In the genomic region with DNA sequence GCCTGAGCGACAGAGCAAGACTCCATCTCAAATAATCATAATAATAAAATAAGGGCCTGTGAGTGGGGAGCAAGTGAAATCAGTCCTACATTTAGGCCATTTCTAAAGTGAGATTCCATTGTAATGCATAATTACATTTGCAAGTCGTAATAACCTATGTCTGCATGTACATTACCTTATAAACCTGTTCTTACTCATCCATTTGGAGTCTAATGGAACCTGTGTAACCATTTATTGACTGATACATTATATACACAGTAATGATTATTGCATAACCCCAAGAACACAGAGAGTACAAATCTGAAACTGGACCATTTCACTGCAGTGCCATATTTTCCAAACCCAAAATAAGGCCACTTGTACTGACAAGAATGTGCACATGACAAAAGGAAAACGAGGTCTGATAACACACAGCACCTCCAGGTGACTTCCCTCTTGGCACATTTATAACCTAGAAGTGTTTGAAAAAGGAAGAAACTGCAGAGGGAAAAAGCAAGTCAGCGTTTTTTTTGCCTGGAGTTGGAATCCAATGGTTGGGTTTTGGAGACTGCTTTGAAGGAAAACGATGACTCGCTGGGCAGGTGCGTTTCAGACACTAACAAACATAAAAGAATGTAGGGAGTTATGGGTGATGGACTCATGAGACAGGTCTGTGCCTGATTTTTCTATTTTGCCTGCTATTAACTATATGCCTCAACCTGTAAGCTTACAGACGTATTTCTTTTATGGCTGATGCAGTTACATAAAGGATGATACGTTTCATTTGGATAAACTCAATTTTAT, we compare ENCODE assay signal across 1 cellular context.
TF ChIP-seq lines count a peak whose summit lies in the region.

No MANE protein-coding gene starts in this region.

TF ChIP-seq in WTC11, 78 proteins besides CTCF, POLR2A, EP300 and RAD21 (continued from another document):
- TF ChIP-seq, protein P1, sequence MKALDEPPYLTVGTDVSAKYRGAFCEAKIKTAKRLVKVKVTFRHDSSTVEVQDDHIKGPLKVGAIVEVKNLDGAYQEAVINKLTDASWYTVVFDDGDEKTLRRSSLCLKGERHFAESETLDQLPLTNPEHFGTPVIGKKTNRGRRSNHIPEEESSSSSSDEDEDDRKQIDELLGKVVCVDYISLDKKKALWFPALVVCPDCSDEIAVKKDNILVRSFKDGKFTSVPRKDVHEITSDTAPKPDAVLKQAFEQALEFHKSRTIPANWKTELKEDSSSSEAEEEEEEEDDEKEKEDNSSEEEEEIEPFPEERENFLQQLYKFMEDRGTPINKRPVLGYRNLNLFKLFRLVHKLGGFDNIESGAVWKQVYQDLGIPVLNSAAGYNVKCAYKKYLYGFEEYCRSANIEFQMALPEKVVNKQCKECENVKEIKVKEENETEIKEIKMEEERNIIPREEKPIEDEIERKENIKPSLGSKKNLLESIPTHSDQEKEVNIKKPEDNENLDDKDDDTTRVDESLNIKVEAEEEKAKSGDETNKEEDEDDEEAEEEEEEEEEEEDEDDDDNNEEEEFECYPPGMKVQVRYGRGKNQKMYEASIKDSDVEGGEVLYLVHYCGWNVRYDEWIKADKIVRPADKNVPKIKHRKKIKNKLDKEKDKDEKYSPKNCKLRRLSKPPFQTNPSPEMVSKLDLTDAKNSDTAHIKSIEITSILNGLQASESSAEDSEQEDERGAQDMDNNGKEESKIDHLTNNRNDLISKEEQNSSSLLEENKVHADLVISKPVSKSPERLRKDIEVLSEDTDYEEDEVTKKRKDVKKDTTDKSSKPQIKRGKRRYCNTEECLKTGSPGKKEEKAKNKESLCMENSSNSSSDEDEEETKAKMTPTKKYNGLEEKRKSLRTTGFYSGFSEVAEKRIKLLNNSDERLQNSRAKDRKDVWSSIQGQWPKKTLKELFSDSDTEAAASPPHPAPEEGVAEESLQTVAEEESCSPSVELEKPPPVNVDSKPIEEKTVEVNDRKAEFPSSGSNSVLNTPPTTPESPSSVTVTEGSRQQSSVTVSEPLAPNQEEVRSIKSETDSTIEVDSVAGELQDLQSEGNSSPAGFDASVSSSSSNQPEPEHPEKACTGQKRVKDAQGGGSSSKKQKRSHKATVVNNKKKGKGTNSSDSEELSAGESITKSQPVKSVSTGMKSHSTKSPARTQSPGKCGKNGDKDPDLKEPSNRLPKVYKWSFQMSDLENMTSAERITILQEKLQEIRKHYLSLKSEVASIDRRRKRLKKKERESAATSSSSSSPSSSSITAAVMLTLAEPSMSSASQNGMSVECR (CRISPR knock-in tag; IDR thresholded peaks at IDR 0.05; ENCODE audit: borderline replicate concordance) = no peak
- TF ChIP-seq SOX15 (CRISPR knock-in tag; IDR thresholded peaks at IDR 0.05) = no peak
- TF ChIP-seq, protein P2, sequence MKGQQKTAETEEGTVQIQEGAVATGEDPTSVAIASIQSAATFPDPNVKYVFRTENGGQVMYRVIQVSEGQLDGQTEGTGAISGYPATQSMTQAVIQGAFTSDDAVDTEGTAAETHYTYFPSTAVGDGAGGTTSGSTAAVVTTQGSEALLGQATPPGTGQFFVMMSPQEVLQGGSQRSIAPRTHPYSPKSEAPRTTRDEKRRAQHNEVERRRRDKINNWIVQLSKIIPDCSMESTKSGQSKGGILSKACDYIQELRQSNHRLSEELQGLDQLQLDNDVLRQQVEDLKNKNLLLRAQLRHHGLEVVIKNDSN (CRISPR knock-in tag; IDR thresholded peaks at IDR 0.05) = no peak
- TF ChIP-seq, protein P3, sequence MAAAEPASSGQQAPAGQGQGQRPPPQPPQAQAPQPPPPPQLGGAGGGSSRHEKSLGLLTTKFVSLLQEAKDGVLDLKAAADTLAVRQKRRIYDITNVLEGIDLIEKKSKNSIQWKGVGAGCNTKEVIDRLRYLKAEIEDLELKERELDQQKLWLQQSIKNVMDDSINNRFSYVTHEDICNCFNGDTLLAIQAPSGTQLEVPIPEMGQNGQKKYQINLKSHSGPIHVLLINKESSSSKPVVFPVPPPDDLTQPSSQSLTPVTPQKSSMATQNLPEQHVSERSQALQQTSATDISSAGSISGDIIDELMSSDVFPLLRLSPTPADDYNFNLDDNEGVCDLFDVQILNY (CRISPR knock-in tag; IDR thresholded peaks at IDR 0.05) = no peak
- TF ChIP-seq JAZF1 (CRISPR knock-in tag; IDR thresholded peaks at IDR 0.05) = no peak
